8 cellular contexts compared by ENCODE assay signal in the genomic region with DNA sequence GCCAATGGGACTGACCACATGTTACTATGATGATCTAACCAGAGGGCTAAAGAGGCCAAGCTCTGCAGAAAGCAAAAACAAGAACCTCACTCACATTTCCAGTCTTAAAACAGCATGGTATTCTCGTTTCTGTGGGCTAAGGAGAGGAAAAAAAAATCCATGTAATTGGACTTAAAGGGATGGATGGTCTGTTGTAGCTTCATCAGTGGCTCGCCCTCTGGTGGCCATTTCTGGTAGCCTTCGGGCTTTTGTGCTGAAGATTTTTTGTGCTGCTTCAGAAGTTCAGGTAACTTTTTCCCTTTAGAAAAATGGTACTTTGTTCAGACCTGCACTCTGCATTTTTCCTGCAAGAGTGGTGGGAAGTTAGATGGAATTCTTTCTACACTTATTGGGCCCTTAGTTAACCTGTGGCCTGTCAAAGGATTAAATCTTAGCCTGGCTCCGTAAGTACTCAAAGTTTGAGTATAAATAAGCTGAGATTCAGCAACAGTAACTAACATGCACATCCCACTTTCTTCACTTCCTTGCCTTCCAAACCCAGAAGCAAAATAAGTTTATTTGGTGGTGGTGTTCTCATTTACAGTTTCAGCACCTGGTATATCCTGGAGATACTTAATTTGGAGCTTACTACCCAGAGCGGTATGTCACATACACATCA. TPM values are rescaled to one million over a fixed set of nuclear protein-coding genes. Genes with fewer than 3 reads are reported as not detected.
DNase-seq lines count a peak whose midpoint lies in the region; ATAC-seq and TF ChIP-seq lines count a peak whose summit lies in the region.

No MANE protein-coding gene starts in this region.

- TF ChIP-seq CTCF in AG09319 (IDR thresholded peaks at IDR 0.05; ENCODE audit: low read depth, low read length) (peak; percentile 88), GM20000 (IDR thresholded peaks at IDR 0.05; ENCODE audit: extremely low read depth, missing control alignments) (peak; percentile 92), neutrophil (IDR thresholded peaks at IDR 0.05) (peak; percentile 57), thoracic aorta (IDR thresholded peaks at IDR 0.05) (peak; percentile 88)

- H3K27me3 ChIP-seq in neutrophil (no peaks in the 10 kb centered on the region), thoracic aorta (replicated peaks; ENCODE audit: insufficient read depth) (no peaks in the 10 kb centered on the region)

- no peak for ATAC-seq in thoracic aorta (ENCODE audit: insufficient number of reproducible peaks, low FRiP score, low read depth)
- no peak for ATAC-seq in GM19324 (IDR thresholded peaks at IDR 0.05; ENCODE audit: low FRiP score, unreplicated experiment)

- H3K27ac ChIP-seq in neutrophil (no peak overlapping the region), thoracic aorta (no peak overlapping the region)

- H3K4me3 ChIP-seq in neutrophil (ENCODE audit: low read depth in 1 of 2, low read length in 1 of 2) (no peak overlapping the region), thoracic aorta (no peak overlapping the region)

- H3K36me3 ChIP-seq in neutrophil (no peaks in the 10 kb centered on the region), thoracic aorta (peaks cover 21% of the 10 kb centered on the region)

- no peaks in the 10 kb centered on the region for H3K4me1 ChIP-seq in neutrophil (ENCODE audit: control insufficient read depth in 1 of 2, insufficient read depth in 1 of 2, low read depth in 1 of 2, low read length in 1 of 2)
- no peaks in the 10 kb centered on the region for H3K4me1 ChIP-seq in thoracic aorta (ENCODE audit: control insufficient read depth in 1 of 2, low read depth in 2 of 2)

- DNase-seq in AG09319 (ENCODE audit: extremely low read depth, low read depth) = peak; percentile 28
- DNase-seq in GM20000 (ENCODE audit: low spot score) = peak; percentile 72
- peak; percentile 65 for DNase-seq in OCI-M1 (lab: John Stamatoyannopoulos, UW)
- DNase-seq in activated T-cell treated with anti-CD3 and anti-CD28 coated beads, Interleukin-2, amount 50 U/mL, for 48 hours = peak; percentile 75 to 77
- DNase-seq in fibroblast of peridontal ligament (ENCODE audit: extremely low read depth) = peak; percentile 84
- DNase-seq in thoracic aorta (ENCODE audit: low spot score) = no peak

- H3K9me3 ChIP-seq in neutrophil (no peaks in the 10 kb centered on the region), thoracic aorta (no peaks in the 10 kb centered on the region)

RNA-seq across cellular contexts. Expression of a gene that starts 22.3 kb away (rescaled TPM):
- total RNA-seq in thoracic aorta = 10 to 100 TPM; 13.1 to 65.5 TPM

RNA-seq across cellular contexts. Expression of a gene that starts 54.7 kb away (rescaled TPM):
- total RNA-seq in thoracic aorta = 1 to 10 TPM; 2.2 to 8.9 TPM
